ENCODE assay signal across 13 cellular contexts in the genomic region with DNA sequence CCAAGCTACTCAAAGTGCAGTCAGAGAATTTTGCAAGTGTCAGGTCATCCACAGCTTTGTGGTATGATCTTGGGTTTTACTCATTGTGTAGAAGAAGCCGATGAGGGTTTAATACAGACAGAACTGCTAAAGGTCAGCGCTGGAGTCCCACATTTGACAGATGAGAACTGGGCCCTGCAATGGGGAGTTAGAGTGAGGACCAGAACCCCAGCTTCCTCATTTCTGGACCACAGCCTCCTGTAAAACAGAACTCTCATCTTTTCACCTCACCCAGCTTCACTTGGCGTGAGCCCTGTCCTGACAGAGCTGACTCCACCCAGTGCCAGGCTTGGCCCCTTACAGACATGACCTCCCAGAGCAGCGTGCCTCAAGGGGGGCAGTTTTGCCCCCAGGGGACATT.
"Had no signal": no experiment of that assay in that cellular context is flagged by ENCODE, and none has a peak within 500 bp of the region (broad histone marks: within the 10 kb centered on the region; RNA-seq: fewer than 3 reads in every experiment).

No MANE protein-coding gene starts in this region.

- H3K4me3 ChIP-seq: right atrium auricular region had no signal

- H3K27me3 ChIP-seq: right atrium auricular region had no signal

- ATAC-seq: activated CD4-positive, CD25-positive, alpha-beta regulatory T cell treated with anti-CD3 and anti-CD28 coated beads, Interleukin-2, amount 50 U/mL, for 24 hours; activated CD8-positive, alpha-beta memory T cell treated with anti-CD3 and anti-CD28 coated beads, Interleukin-2, amount 10 ng/mL, durations not matched to agents 7 days and 5 days; stimulated activated effector memory CD8-positive, alpha-beta T cell treated with anti-CD3 and anti-CD28 coated beads, Interleukin-12 subunit alpha, Interleukin-12 subunit beta, amount 100 ng/mL, for 72 hours had no signal

- DNase-seq: activated CD8-positive, alpha-beta memory T cell treated with anti-CD3 and anti-CD28 coated beads, Interleukin-2, amount 10 ng/mL, durations not matched to agents 7 days and 5 days; activated effector memory CD4-positive, alpha-beta T cell treated with anti-CD3 and anti-CD28 coated beads, Interleukin-2, amount 50 U/mL, for 16 hours; activated T-cell treated with anti-CD3 and anti-CD28 coated beads, Interleukin-2, amount 50 U/mL, for 24 hours; amniotic stem cell; erythroblast; hippocampal formation; kidney glomerular epithelial cell; midbrain; small intestine; trophoblast cell had no signal

- H3K36me3 ChIP-seq: right atrium auricular region had no signal

- FAIRE-seq: small intestine had no signal

- H3K9me3 ChIP-seq: right atrium auricular region had no signal
